ENCODE assay signal across 1 cellular context in the genomic region with DNA sequence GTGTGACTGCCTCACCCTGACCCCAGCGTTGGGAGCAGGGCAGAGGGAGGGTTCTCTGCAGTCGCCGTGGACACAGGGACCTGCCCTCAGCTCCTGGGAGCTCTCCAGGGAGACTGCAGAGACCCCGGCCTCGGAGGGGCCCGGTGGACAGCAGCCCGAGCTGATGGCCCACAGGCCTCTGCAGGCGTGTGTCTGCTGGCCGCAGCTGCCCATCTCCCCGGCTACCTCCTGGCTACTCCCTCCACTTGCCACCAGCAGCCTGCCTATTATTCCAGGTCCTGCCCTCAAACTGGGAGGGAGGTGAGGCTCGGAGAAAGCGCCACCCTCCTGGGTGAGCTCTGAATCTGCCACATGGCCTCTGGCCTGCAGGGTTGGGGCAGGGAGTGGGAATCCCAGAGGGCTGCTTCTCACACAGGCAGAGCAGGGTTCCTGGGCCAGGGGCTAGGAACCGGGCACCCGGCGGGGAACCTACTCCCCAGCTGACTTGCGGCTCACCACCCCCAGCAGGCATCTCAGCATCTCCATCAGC.
A peak's percentile ranks its signal among the peaks of the same experiment; 100 is the strongest.
TF ChIP-seq lines count a peak whose summit lies in the region.

No MANE protein-coding gene starts in this region.

TF ChIP-seq in HepG2, 621 proteins besides CTCF, POLR2A, EP300 and RAD21:
- TF ChIP-seq, protein P1, sequence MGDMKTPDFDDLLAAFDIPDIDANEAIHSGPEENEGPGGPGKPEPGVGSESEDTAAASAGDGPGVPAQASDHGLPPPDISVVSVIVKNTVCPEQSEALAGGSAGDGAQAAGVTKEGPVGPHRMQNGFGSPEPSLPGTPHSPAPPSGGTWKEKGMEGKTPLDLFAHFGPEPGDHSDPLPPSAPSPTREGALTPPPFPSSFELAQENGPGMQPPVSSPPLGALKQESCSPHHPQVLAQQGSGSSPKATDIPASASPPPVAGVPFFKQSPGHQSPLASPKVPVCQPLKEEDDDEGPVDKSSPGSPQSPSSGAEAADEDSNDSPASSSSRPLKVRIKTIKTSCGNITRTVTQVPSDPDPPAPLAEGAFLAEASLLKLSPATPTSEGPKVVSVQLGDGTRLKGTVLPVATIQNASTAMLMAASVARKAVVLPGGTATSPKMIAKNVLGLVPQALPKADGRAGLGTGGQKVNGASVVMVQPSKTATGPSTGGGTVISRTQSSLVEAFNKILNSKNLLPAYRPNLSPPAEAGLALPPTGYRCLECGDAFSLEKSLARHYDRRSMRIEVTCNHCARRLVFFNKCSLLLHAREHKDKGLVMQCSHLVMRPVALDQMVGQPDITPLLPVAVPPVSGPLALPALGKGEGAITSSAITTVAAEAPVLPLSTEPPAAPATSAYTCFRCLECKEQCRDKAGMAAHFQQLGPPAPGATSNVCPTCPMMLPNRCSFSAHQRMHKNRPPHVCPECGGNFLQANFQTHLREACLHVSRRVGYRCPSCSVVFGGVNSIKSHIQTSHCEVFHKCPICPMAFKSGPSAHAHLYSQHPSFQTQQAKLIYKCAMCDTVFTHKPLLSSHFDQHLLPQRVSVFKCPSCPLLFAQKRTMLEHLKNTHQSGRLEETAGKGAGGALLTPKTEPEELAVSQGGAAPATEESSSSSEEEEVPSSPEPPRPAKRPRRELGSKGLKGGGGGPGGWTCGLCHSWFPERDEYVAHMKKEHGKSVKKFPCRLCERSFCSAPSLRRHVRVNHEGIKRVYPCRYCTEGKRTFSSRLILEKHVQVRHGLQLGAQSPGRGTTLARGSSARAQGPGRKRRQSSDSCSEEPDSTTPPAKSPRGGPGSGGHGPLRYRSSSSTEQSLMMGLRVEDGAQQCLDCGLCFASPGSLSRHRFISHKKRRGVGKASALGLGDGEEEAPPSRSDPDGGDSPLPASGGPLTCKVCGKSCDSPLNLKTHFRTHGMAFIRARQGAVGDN (CRISPR knock-in tag; IDR thresholded peaks at IDR 0.05): peak; percentile 61
- TF ChIP-seq ZNF264 (CRISPR knock-in tag; IDR thresholded peaks at IDR 0.05) (no peak), ZFX (CRISPR knock-in tag; IDR thresholded peaks at IDR 0.05; ENCODE audit: low read depth) (peak; percentile 28; the same call in 1 of the 2 replicates), AGO2 (optimal IDR thresholded peaks at IDR 0.05; ENCODE audit: low read depth, low read length) (peak; percentile 51), RNF2 (conservative IDR thresholded peaks at IDR 0.05; ENCODE audit: low read depth) (0 out of 2 replicates have a peak, but pooled peaks have one; percentile 14), ZNF598 (CRISPR knock-in tag; IDR thresholded peaks at IDR 0.05; ENCODE audit: borderline replicate concordance) (0 out of 2 replicates have a peak, but pooled peaks have one; percentile 41), RXRA (CRISPR knock-in tag; IDR thresholded peaks at IDR 0.05) (peak; percentile 39; the same call in 1 of the 2 replicates), ZNF607 (CRISPR knock-in tag; IDR thresholded peaks at IDR 0.05; ENCODE audit: borderline replicate concordance) (no peak)
- TF ChIP-seq, protein P2, sequence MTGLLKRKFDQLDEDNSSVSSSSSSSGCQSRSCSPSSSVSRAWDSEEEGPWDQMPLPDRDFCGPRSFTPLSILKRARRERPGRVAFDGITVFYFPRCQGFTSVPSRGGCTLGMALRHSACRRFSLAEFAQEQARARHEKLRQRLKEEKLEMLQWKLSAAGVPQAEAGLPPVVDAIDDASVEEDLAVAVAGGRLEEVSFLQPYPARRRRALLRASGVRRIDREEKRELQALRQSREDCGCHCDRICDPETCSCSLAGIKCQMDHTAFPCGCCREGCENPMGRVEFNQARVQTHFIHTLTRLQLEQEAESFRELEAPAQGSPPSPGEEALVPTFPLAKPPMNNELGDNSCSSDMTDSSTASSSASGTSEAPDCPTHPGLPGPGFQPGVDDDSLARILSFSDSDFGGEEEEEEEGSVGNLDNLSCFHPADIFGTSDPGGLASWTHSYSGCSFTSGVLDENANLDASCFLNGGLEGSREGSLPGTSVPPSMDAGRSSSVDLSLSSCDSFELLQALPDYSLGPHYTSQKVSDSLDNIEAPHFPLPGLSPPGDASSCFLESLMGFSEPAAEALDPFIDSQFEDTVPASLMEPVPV (CRISPR knock-in tag; IDR thresholded peaks at IDR 0.05): 0 out of 2 replicates have a peak, but pooled peaks have one; percentile 31
